27 cellular contexts compared by ENCODE assay signal in genomic region chr3:99529265-99529664, GRCh38.
"Had no signal": no experiment of that assay in that cellular context is flagged by ENCODE, and none has a peak within 500 bp of the region (broad histone marks: within the 10 kb centered on the region; RNA-seq: fewer than 3 reads in every experiment).

No MANE protein-coding gene starts in this region.

- DNase-seq: activated CD4-positive, alpha-beta T cell treated with anti-CD3 and anti-CD28 coated beads for 48 hours; activated CD4-positive, alpha-beta T cell treated with anti-CD3 and anti-CD28 coated beads, Interleukin-2, amount 50 U/mL, for 4 hours; activated CD8-positive, alpha-beta memory T cell treated with anti-CD3 and anti-CD28 coated beads, Interleukin-2, amount 50 U/mL, for 48 hours; activated CD8-positive, alpha-beta T cell treated with anti-CD3 and anti-CD28 coated beads, Interleukin-2, amount 10 ng/mL, durations not matched to agents 7 days and 5 days; activated naive CD4-positive, alpha-beta T cell treated with anti-CD3 and anti-CD28 coated beads, Interleukin-2, amount 50 U/mL, for 16 hours; activated naive CD8-positive, alpha-beta T cell treated with anti-CD3 and anti-CD28 coated beads, Interleukin-2, amount 10 ng/mL, durations not matched to agents 7 days and 5 days; activated T-cell treated with anti-CD3 and anti-CD28 coated beads, Interleukin-2, amount 50 U/mL, for 1 hour; MG63; MV-4-11; NCI-H1092 treated with DMSO at 0.1 percent for 48 hours; NCI-H1417 treated with DMSO at 0.1 percent for 48 hours; NCI-H1694; NCI-H2029; NCI-H2107; NCI-H2171 treated with DMSO at 0.1 percent for 48 hours; NCI-H226; NCI-H526 treated with DMSO at 0.1 percent for 48 hours; NCI-H82; Right ventricle myocardium superior; SJCRH30; SW 1271 had no signal

- FAIRE-seq: astrocyte had no signal

- H3K4me3 ChIP-seq: MG63, SJCRH30 had no signal

- H3K9ac ChIP-seq: KMS-11 had no signal

- H3K4me2 ChIP-seq: KMS-11 had no signal

- H3K9me3 ChIP-seq: SJCRH30 had no signal

- H3K27me3 ChIP-seq: MG63, SJCRH30 had no signal

- ATAC-seq: activated CD4-positive, CD25-positive, alpha-beta regulatory T cell treated with anti-CD3 and anti-CD28 coated beads, Interleukin-2, amount 50 U/mL, for 24 hours; activated CD8-positive, alpha-beta T cell treated with anti-CD3 and anti-CD28 coated beads, Interleukin-2, amount 10 ng/mL, durations not matched to agents 7 days and 5 days; Panc1; SK-N-SH treated with all-trans-retinoic acid at 6 μM for 48 hours had no signal

- H3K4me1 ChIP-seq: SJCRH30 had no signal

- H3K36me3 ChIP-seq: MG63, SJCRH30 had no signal

- H3K27ac ChIP-seq: KMS-11, RWPE1, SJCRH30 had no signal
